ENCODE assay signal across 2 cellular contexts in the genomic region with DNA sequence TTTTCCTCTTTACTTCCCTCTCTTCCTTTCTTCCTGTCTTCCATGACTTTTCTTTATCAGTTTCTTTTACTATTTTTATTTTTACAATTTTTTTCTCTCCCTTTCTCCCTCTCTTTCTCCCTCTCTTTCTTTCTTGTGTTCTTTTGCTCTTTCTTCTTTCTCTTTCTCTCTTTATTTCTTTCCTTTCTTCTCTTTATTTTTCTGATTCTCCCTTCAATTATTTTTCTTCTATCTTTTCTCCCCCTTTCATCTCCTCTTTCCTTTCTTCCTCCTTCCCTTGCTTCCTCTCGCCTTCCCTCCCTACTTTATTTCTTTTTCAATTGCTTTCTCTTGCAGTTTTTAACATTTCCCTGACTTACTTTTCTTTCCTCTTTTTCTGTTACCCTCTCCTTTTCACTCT. TPM values are rescaled to one million over a fixed set of nuclear protein-coding genes. Genes with fewer than 3 reads are reported as not detected.
"Had no signal": no experiment of that assay in that cellular context is flagged by ENCODE, and none has a peak within 500 bp of the region (broad histone marks: within the 10 kb centered on the region; RNA-seq: fewer than 3 reads in every experiment).

No MANE protein-coding gene starts in this region.

RNA-seq across cellular contexts. Expression of a gene that starts 39.5 kb away (rescaled TPM):
- total RNA-seq: G401, GM12878 had no signal
- polyA plus RNA-seq: GM12878 had no signal
